ENCODE assay signal across 9 cellular contexts in genomic region chr1:150535511-150536281, GRCh38. TPM values are rescaled to one million over a fixed set of nuclear protein-coding genes. Genes with fewer than 3 reads are reported as not detected.
DNase-seq lines count a peak whose midpoint lies in the region; ATAC-seq and TF ChIP-seq lines count a peak whose summit lies in the region.
"Had no signal": no experiment of that assay in that cellular context is flagged by ENCODE, and none has a peak within 500 bp of the region (broad histone marks: within the 10 kb centered on the region; RNA-seq: fewer than 3 reads in every experiment).

No MANE protein-coding gene starts in this region.

- H3K9me3 Mint-ChIP-seq in endothelial cell (ENCODE audit: unreplicated experiment) (no peaks in the 10 kb centered on the region), chondrocyte (ENCODE audit: low read depth) (no peaks in the 10 kb centered on the region)

- no peak overlapping the region; a peak in 1 of 4 replicates for H3K4me3 ChIP-seq in HCT116 (replicated peaks in 1 of 2; ENCODE audit: low read depth in 1 of 2, low read length in 2 of 2)
- no peak overlapping the region for H3K4me3 ChIP-seq in gastrocnemius medialis
- H3K4me3 ChIP-seq: pancreas, vagina had no signal

- TF ChIP-seq CTCF in HCT116 (IDR thresholded peaks at IDR 0.05 in 2 of 3, conservative IDR thresholded peaks at IDR 0.05 in 1 of 3; ENCODE audit: borderline replicate concordance in 1 of 3, insufficient read depth in 1 of 3, low read depth in 2 of 3, low read length in 2 of 3) (no peak), endothelial cell (IDR thresholded peaks at IDR 0.05; ENCODE audit: unreplicated experiment) (no peak), gastrocnemius medialis (IDR thresholded peaks at IDR 0.05 in 4 of 5, conservative IDR thresholded peaks at IDR 0.05 in 1 of 5) (no peak), chondrocyte (IDR thresholded peaks at IDR 0.05) (no peak)

- H3K27ac ChIP-seq in HCT116 (ENCODE audit: low read depth, low read length): no peak overlapping the region
- peak overlapping the region; percentile 85 to 90 (median 86) for H3K27ac ChIP-seq in gastrocnemius medialis
- H3K27ac ChIP-seq: pancreas, vagina had no signal

- no peak for TF ChIP-seq RAD21 in HCT116 (IDR thresholded peaks at IDR 0.05; ENCODE audit: low read depth)

- H3K36me3 Mint-ChIP-seq in endothelial cell (ENCODE audit: low read depth, unreplicated experiment) (peaks cover 8% of the 10 kb centered on the region), chondrocyte (ENCODE audit: low read depth) (no peaks in the 10 kb centered on the region)

- H3K4me3 Mint-ChIP-seq in endothelial cell (ENCODE audit: unreplicated experiment) (no peak overlapping the region), chondrocyte (ENCODE audit: unreplicated experiment) (no peak overlapping the region)

- no peak overlapping the region for H3K9ac ChIP-seq in HCT116 (ENCODE audit: low read length)

- H3K9me3 ChIP-seq in HCT116 (ENCODE audit: control insufficient read depth in 1 of 2, insufficient read depth in 1 of 2, low read depth in 1 of 2, low read length in 2 of 2) (no peaks in the 10 kb centered on the region), gastrocnemius medialis (no peaks in the 10 kb centered on the region)
- H3K9me3 ChIP-seq: pancreas, vagina had no signal

- DNase-seq in HCT116 (ENCODE audit: low read depth, low spot score): no peak
- no peak for DNase-seq in endothelial cell (ENCODE audit: low spot score)
- DNase-seq in gastrocnemius medialis: peak; percentile 59 to 69
- DNase-seq in DMS79 (lab: John Stamatoyannopoulos, UW): no peak
- no peak for DNase-seq in chondrocyte (ENCODE audit: low spot score)
- DNase-seq: NCI-H446, pancreas had no signal

- CTCF ChIA-PET in HCT116 (lab: Charles Lee): interaction anchor here (1.3 kb wide), 1 partner anchor 280 kb away, joined by 5 read pairs; no protein-coding TSS in a partner anchor

- peak overlapping the region; percentile 43 for H3K4me2 ChIP-seq in HCT116 (ENCODE audit: low read length)

- no peaks in the 10 kb centered on the region for H3K9me2 ChIP-seq in HCT116 (ENCODE audit: insufficient read depth)

- no peaks in the 10 kb centered on the region for H3K79me2 ChIP-seq in HCT116 (ENCODE audit: insufficient read depth, low read length)

- H3K4me1 Mint-ChIP-seq in endothelial cell (ENCODE audit: unreplicated experiment) (peaks cover 14% of the 10 kb centered on the region), chondrocyte (ENCODE audit: low read depth) (peaks cover 32% of the 10 kb centered on the region)

- RAD21 ChIA-PET in HCT116 (lab: Charles Lee; ENCODE audit: low non-redundant PET in 1 of 2, low total read pairs in 2 of 2, uncharacterized antibody in 2 of 2, unreplicated experiment in 2 of 2): no interaction called here

- ATAC-seq in HCT116 (peak; percentile 34; the same call in 1 of the 2 replicates), gastrocnemius medialis (peak; percentile 49 to 72), HG02642 (IDR thresholded peaks at IDR 0.05; ENCODE audit: poor library complexity, unreplicated experiment) (no peak)
- ATAC-seq: pancreas had no signal

- intact Hi-C loops in HCT116 (cut with micrococcal nuclease) (no loop called here), gastrocnemius medialis (cut with DNase I; ENCODE audit: low total_unique reads) (loop anchor here (1.0 to 2.0 kb wide), 2 partner anchors 25 to 58 kb away; no protein-coding TSS in a partner anchor)

- POLR2A ChIA-PET in HCT116 (lab: Charles Lee): no interaction called here

- no peaks in the 10 kb centered on the region for H3K27me3 ChIP-seq in HCT116 (ENCODE audit: insufficient read depth, low read length)
- H3K27me3 ChIP-seq in gastrocnemius medialis: no peaks in the 10 kb centered on the region
- H3K27me3 ChIP-seq: pancreas, vagina had no signal

- in situ Hi-C loops in gastrocnemius medialis (cut with MboI; ENCODE audit: low sequenced_read_pairs in 4 of 4): loop anchor here in 2 of 4 donors (10.0 kb wide), 1 partner anchor 71 kb away; no protein-coding TSS in a partner anchor

- H3K36me3 ChIP-seq in HCT116 (ENCODE audit: control insufficient read depth in 1 of 2, insufficient read depth in 2 of 2, low read length in 2 of 2) (no peaks in the 10 kb centered on the region), gastrocnemius medialis (no peaks in the 10 kb centered on the region)
- H3K36me3 ChIP-seq: pancreas, vagina had no signal

- H3K27ac Mint-ChIP-seq in endothelial cell (ENCODE audit: unreplicated experiment) (peak overlapping the region; percentile 70), chondrocyte (ENCODE audit: unreplicated experiment) (no peak overlapping the region)

- no peak for TF ChIP-seq POLR2A in HCT116 (IDR thresholded peaks at IDR 0.05; ENCODE audit: borderline replicate concordance, extremely low read depth, insufficient read depth, insufficient read length)
- TF ChIP-seq POLR2A in gastrocnemius medialis (IDR thresholded peaks at IDR 0.05): no peak

- no peak overlapping the region for H2AFZ ChIP-seq in HCT116 (ENCODE audit: low read depth, low read length, poor library complexity, severe bottlenecking)

- no TSS peak for BruUV-seq in HCT116 (replicated peaks; lab: Mats Ljungman, UMichigan)

- H3K4me1 ChIP-seq in HCT116 (ENCODE audit: control insufficient read depth in 1 of 2, insufficient read depth in 2 of 2, low read length in 2 of 2): peaks cover 6 to 45% of the 10 kb centered on the region in 2 experiments; a peak in 3 of 4 replicates
- H3K4me1 ChIP-seq in gastrocnemius medialis: peaks cover 14 to 25% of the 10 kb centered on the region in 2 donors

- H4K20me1 ChIP-seq in HCT116 (ENCODE audit: insufficient read depth): no peaks in the 10 kb centered on the region

- H3K27me3 Mint-ChIP-seq in endothelial cell (ENCODE audit: unreplicated experiment): peaks cover 2% of the 10 kb centered on the region
- H3K27me3 Mint-ChIP-seq in chondrocyte (ENCODE audit: low read depth): no peaks in the 10 kb centered on the region

TF ChIP-seq in HCT116, 20 proteins besides CTCF, POLR2A, EP300 and RAD21 (continues in another document):
- TF ChIP-seq ZNF274 (IDR thresholded peaks at IDR 0.05; ENCODE audit: low read depth, low read length) (no peak), ZFX (IDR thresholded peaks at IDR 0.05) (no peak), ZBTB33 (IDR thresholded peaks at IDR 0.05; ENCODE audit: extremely low read depth, insufficient replicate concordance, low read length) (no peak)

RNA-seq across cellular contexts. Expression of gene ADAMTSL4, which starts 13.5 kb away (rescaled TPM):
- total RNA-seq in HCT116 (2021; ENCODE audit: unreplicated experiment) (4.3 TPM), endothelial cell (ENCODE audit: unreplicated experiment) (0.36 TPM), gastrocnemius medialis (10 to 100 TPM in 2 of 4 donors, 1 to 10 TPM in 2; 5.6 to 30.0 (median 10.7) TPM), chondrocyte (3.6 to 5.7 TPM (median 5.1 TPM) in 3 replicates)
- 2.5 and 4.3 TPM in 2 replicates for polyA plus RNA-seq in HCT116 (2012)

RNA-seq across cellular contexts. Expression of gene FALEC, which starts 20.1 kb away (rescaled TPM):
- total RNA-seq in HCT116 (2021; ENCODE audit: unreplicated experiment): 0.59 TPM
- not detected in 2 replicates for polyA plus RNA-seq in HCT116 (2012)
- 1.2 TPM for total RNA-seq in endothelial cell (ENCODE audit: unreplicated experiment)
- total RNA-seq in gastrocnemius medialis: not detected
- 1.2 TPM in 1 of 3 replicates, not detected in the others for total RNA-seq in chondrocyte
- total RNA-seq: pancreas, vagina had no signal
- polyA plus RNA-seq: pancreas had no signal

RNA-seq across cellular contexts. Expression of gene ECM1, which starts 27.8 kb away (rescaled TPM):
- total RNA-seq in HCT116 (2021; ENCODE audit: unreplicated experiment) (2.0 TPM), endothelial cell (ENCODE audit: unreplicated experiment) (637 TPM), gastrocnemius medialis (1 to 10 TPM; 1.5 to 8.5 (median 5.6) TPM), chondrocyte (3.6 to 9.1 TPM (median 8.2 TPM) in 3 replicates)
- polyA plus RNA-seq in HCT116 (2012): 2.9 and 3.6 TPM in 2 replicates

RNA-seq across cellular contexts. Expression of gene MCL1, which starts 43.7 kb away (rescaled TPM):
- total RNA-seq in HCT116 (2021; ENCODE audit: unreplicated experiment) (146 TPM), endothelial cell (ENCODE audit: unreplicated experiment) (193 TPM), gastrocnemius medialis (100 to 1,000 TPM; 136 to 199 (median 176) TPM), chondrocyte (211 to 264 TPM (median 255 TPM) in 3 replicates)
- 91.8 and 97.3 TPM in 2 replicates for polyA plus RNA-seq in HCT116 (2012)

RNA-seq across cellular contexts. Expression of gene TARS2, which starts 48.5 kb away (rescaled TPM):
- 23.2 TPM for total RNA-seq in HCT116 (2021; ENCODE audit: unreplicated experiment)
- polyA plus RNA-seq in HCT116 (2012): 17.2 and 19.4 TPM in 2 replicates
- 16.6 TPM for total RNA-seq in endothelial cell (ENCODE audit: unreplicated experiment)
- 10 to 100 TPM; 15.0 to 26.7 (median 18.4) TPM for total RNA-seq in gastrocnemius medialis
- 13.6 to 20.0 TPM (median 15.6 TPM) in 3 replicates for total RNA-seq in chondrocyte

Comparison
In these comparisons a context has a peak if more than half of its experiments do, and no peak if none do; other contexts are left out.
1. DNase-seq: peak in gastrocnemius medialis (2 of 2); none in HCT116 (single experiment), endothelial cell (single experiment), DMS79 (single experiment) and chondrocyte (single experiment).
2. RNA of gene ECM1, which starts 27.8 kb away (total RNA-seq): 637 TPM in endothelial cell (single experiment); 3.6 to 9.1 TPM in chondrocyte, 1.5 to 8.5 TPM in gastrocnemius medialis and 2.0 TPM in HCT116 (single experiment); every median in the first group is over 10 times any median in the second.